ENCODE assay signal across 19 cellular contexts in the genomic region with DNA sequence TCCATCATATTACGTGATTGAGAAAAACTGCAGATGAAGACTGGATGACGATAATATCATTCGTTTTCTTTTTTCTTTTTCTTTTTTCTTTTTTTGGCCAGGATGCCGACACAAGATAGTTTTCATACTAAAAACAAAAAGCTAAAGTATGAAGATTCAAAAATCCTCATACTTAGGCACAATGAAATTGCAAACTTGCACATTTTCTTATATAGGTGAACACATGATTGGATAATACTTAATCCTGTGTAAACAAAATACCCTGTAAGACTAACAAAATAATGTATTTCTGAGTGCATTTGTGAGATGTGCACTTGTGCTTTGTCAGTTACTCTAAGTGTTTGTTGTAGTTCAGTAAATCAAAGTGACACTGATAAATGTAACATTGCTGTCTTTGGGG.
DNase-seq lines count a peak whose midpoint lies in the region; TF ChIP-seq lines count a peak whose summit lies in the region.
"Had no signal": no experiment of that assay in that cellular context is flagged by ENCODE, and none has a peak within 500 bp of the region (broad histone marks: within the 10 kb centered on the region; RNA-seq: fewer than 3 reads in every experiment).

No MANE protein-coding gene starts in this region.

- no peaks in the 10 kb centered on the region for H3K36me3 Mint-ChIP-seq in activated naive CD8-positive, alpha-beta T cell treated with anti-CD3 and anti-CD28 coated beads for 36 hours
- H3K36me3 Mint-ChIP-seq: CD4-positive, CD25-positive, alpha-beta regulatory T cell; CD8-positive, alpha-beta memory T cell; IgD-negative memory B cell had no signal

- H3K9me3 ChIP-seq in ectodermal cell (ENCODE audit: control insufficient read depth, low read length) (no peaks in the 10 kb centered on the region), neuronal stem cell (replicated peaks in 1 of 2; ENCODE audit: control insufficient read depth in 2 of 2, insufficient read depth in 1 of 2, low read depth in 1 of 2, low read length in 2 of 2) (no peaks in the 10 kb centered on the region)
- H3K9me3 ChIP-seq: BE2C had no signal

- H2BK5ac ChIP-seq in neuronal stem cell (ENCODE audit: low read length), result no peak overlapping the region

- H2BK15ac ChIP-seq in neuronal stem cell (ENCODE audit: low read length), result no peak overlapping the region

- H3K4me1 ChIP-seq in ectodermal cell (ENCODE audit: control insufficient read depth, insufficient read depth, low read length) (no peaks in the 10 kb centered on the region), neuronal stem cell (ENCODE audit: control insufficient read depth in 2 of 2, insufficient read depth in 1 of 2, low read depth in 1 of 2, low read length in 2 of 2) (no peaks in the 10 kb centered on the region)
- H3K4me1 ChIP-seq: BE2C had no signal

- H3K27ac Mint-ChIP-seq in activated naive CD8-positive, alpha-beta T cell treated with anti-CD3 and anti-CD28 coated beads for 36 hours, result no peak overlapping the region
- H3K27ac Mint-ChIP-seq: CD4-positive, CD25-positive, alpha-beta regulatory T cell; CD8-positive, alpha-beta memory T cell; IgD-negative memory B cell had no signal

- H4K91ac ChIP-seq in neuronal stem cell (ENCODE audit: low read depth, low read length, poor library complexity), result no peak overlapping the region

- H3K4ac ChIP-seq in neuronal stem cell (ENCODE audit: low read length), result no peak overlapping the region

- no peaks in the 10 kb centered on the region for H3K27me3 Mint-ChIP-seq in activated naive CD8-positive, alpha-beta T cell treated with anti-CD3 and anti-CD28 coated beads for 36 hours
- H3K27me3 Mint-ChIP-seq: CD4-positive, CD25-positive, alpha-beta regulatory T cell; CD8-positive, alpha-beta memory T cell; IgD-negative memory B cell had no signal

- POLR2A ChIA-PET in HEK293T (lab: Yijun Ruan, JAX), result no interaction called here

- no peak overlapping the region for H4K8ac ChIP-seq in neuronal stem cell (ENCODE audit: low read depth, low read length)

- WGBS in ectodermal cell, 2 experiments, result 96 to 97% methylated on average over 4 of the region's 4 CpGs
- WGBS in neuronal stem cell (ENCODE audit: extremely low coverage in 2 of 2, insufficient read length in 2 of 2, insufficient replicate concordance in 1 of 2), 2 donors, result no CpG with 5 or more reads among the region's 4 CpGs

- no peaks in the 10 kb centered on the region for H3K36me3 ChIP-seq in ectodermal cell (ENCODE audit: control insufficient read depth, insufficient read depth, low read length)
- no peaks in the 10 kb centered on the region for H3K36me3 ChIP-seq in neuronal stem cell (replicated peaks in 1 of 2; ENCODE audit: control insufficient read depth in 2 of 2, insufficient read depth in 2 of 2, low read length in 2 of 2)
- H3K36me3 ChIP-seq: BE2C had no signal

- H3K27me3 ChIP-seq in ectodermal cell (ENCODE audit: control insufficient read depth, insufficient read depth, low read length, poor library complexity, severe bottlenecking) (no peaks in the 10 kb centered on the region), neuronal stem cell (ENCODE audit: control insufficient read depth in 3 of 3, insufficient read depth in 3 of 3, low read depth in 1 of 3, low read length in 3 of 3) (no peaks in the 10 kb centered on the region)
- H3K27me3 ChIP-seq: BE2C had no signal

- no peak overlapping the region for H2BK120ac ChIP-seq in neuronal stem cell (ENCODE audit: low read depth, low read length)

- no peak overlapping the region for H2BK12ac ChIP-seq in neuronal stem cell (ENCODE audit: low read length)

- peak overlapping the region; percentile 54 for H2AFZ ChIP-seq in neuronal stem cell (ENCODE audit: low read length)

- peak overlapping the region; percentile 1 for H3K27ac ChIP-seq in ectodermal cell (ENCODE audit: insufficient read depth, low read depth, low read length, poor library complexity, severe bottlenecking)
- no peak overlapping the region for H3K27ac ChIP-seq in neuronal stem cell (replicated peaks; ENCODE audit: low read length)

- H3K79me1 ChIP-seq in neuronal stem cell (ENCODE audit: low read depth, low read length), result no peaks in the 10 kb centered on the region

- CTCF ChIA-PET in HEK293T (lab: Yijun Ruan, JAX), result interaction anchor here (0.8 kb wide), 1 partner anchor 66 kb away, joined by 3 read pairs; no protein-coding TSS in a partner anchor

- no peak overlapping the region for H3K14ac ChIP-seq in neuronal stem cell (ENCODE audit: low read length)

- peaks cover 1% of the 10 kb centered on the region for H3K9me3 Mint-ChIP-seq in activated naive CD8-positive, alpha-beta T cell treated with anti-CD3 and anti-CD28 coated beads for 36 hours

- H3K4me2 ChIP-seq in neuronal stem cell (ENCODE audit: insufficient read depth, low read length, poor library complexity, severe bottlenecking), result no peak overlapping the region

- H3K18ac ChIP-seq in neuronal stem cell (ENCODE audit: low read length), result no peak overlapping the region

- H3K4me1 Mint-ChIP-seq in activated naive CD8-positive, alpha-beta T cell treated with anti-CD3 and anti-CD28 coated beads for 36 hours, result no peaks in the 10 kb centered on the region
- H3K4me1 Mint-ChIP-seq: CD4-positive, CD25-positive, alpha-beta regulatory T cell; CD8-positive, alpha-beta memory T cell; IgD-negative memory B cell had no signal

- no peak overlapping the region for H3K4me3 Mint-ChIP-seq in activated naive CD8-positive, alpha-beta T cell treated with anti-CD3 and anti-CD28 coated beads for 36 hours
- H3K4me3 Mint-ChIP-seq: CD4-positive, CD25-positive, alpha-beta regulatory T cell; CD8-positive, alpha-beta memory T cell; IgD-negative memory B cell had no signal

- no peak overlapping the region for H3K23ac ChIP-seq in neuronal stem cell (ENCODE audit: low read depth, low read length, poor library complexity)

- DNase-seq in NCI-H345 (lab: John Stamatoyannopoulos, UW) (peak; percentile 5), NCI-H345 treated with DMSO at 0.1 percent for 48 hours (lab: John Stamatoyannopoulos, UW; ENCODE audit: unreplicated experiment) (no peak), HEK293T (ENCODE audit: extremely low spot score) (no peak), neuronal stem cell (ENCODE audit: low spot score) (no peak), GM19238 (ENCODE audit: insufficient read length, low spot score) (no peak)
- no peak for DNase-seq in activated naive CD8-positive, alpha-beta T cell treated with anti-CD3 and anti-CD28 coated beads for 36 hours
- DNase-seq: BE2C; C1 segment of cervical spinal cord; CD4-positive, CD25-positive, alpha-beta regulatory T cell; CD8-positive, alpha-beta memory T cell; COR-L47; DMS 273 treated with DMSO at 0.1 percent for 48 hours; DMS79; GDM1; GOT3; H7; KBM-7 had no signal

- H3K9ac ChIP-seq in neuronal stem cell (ENCODE audit: low read depth, low read length, poor library complexity), result no peak overlapping the region

- H3K4me3 ChIP-seq in ectodermal cell (ENCODE audit: insufficient read depth, low read depth, low read length) (no peak overlapping the region), neuronal stem cell (ENCODE audit: low read length in 2 of 2) (no peak overlapping the region)

- no peak overlapping the region for H2AK5ac ChIP-seq in neuronal stem cell (ENCODE audit: low read depth, low read length)

TF ChIP-seq in HEK293T, 16 proteins besides CTCF, POLR2A, EP300 and RAD21:
- TF ChIP-seq L3MBTL2 (conservative IDR thresholded peaks at IDR 0.05), result no peak
- TF ChIP-seq, protein P1, sequence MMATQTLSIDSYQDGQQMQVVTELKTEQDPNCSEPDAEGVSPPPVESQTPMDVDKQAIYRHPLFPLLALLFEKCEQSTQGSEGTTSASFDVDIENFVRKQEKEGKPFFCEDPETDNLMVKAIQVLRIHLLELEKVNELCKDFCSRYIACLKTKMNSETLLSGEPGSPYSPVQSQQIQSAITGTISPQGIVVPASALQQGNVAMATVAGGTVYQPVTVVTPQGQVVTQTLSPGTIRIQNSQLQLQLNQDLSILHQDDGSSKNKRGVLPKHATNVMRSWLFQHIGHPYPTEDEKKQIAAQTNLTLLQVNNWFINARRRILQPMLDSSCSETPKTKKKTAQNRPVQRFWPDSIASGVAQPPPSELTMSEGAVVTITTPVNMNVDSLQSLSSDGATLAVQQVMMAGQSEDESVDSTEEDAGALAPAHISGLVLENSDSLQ (IDR thresholded peaks at IDR 0.05), result peak; percentile 65
